28 cellular contexts compared by ENCODE assay signal in the genomic region with DNA sequence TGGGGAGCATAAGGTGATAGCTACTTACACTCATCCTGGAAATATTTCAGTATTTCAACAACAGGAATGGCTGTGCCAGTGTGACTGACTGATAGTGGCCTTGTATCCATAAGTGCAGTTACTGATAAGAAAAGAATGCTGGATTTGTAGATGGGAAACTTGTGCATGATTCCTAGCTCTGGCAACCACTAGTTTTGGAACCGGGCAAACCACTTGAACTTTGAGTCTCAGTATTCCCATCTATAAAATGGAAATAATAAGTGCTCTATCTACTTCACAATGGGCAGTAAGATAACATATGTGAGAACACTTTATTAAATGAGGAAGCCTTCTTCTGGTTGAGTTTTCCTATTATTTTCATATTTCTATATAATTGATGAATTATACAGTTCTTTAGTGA.
"Had no signal": no experiment of that assay in that cellular context is flagged by ENCODE, and none has a peak within 500 bp of the region (broad histone marks: within the 10 kb centered on the region; RNA-seq: fewer than 3 reads in every experiment).

No MANE protein-coding gene starts in this region.

- H3K36me3 ChIP-seq: stomach, suprapubic skin, thoracic aorta, thyroid gland, tibial artery, tibial nerve, transverse colon, upper lobe of left lung, upper lobe of right lung, uterus, vagina had no signal

- H3K4me3 Mint-ChIP-seq: stimulated activated effector memory CD8-positive, alpha-beta T cell treated with anti-CD3 and anti-CD28 coated beads, Interleukin-12 subunit alpha, Interleukin-12 subunit beta, amount 100 ng/mL, for 72 hours; stimulated activated memory B cell treated with anti-CD40 and anti-IgM and Interleukin-4, amounts not matched to agents 10 μg/mL and 1 μg/mL and 100 μg/mL, for 72 hours; stimulated activated naive B cell treated with anti-CD40 and anti-IgM and Interleukin-4, amounts not matched to agents 10 μg/mL and 1 μg/mL and 100 μg/mL, for 72 hours; stimulated activated naive CD8-positive, alpha-beta T cell treated with anti-CD3 and anti-CD28 coated beads, Interleukin-15, amount 100 ng/mL, for 72 hours; stimulated activated naive CD8-positive, alpha-beta T cell treated with anti-CD3 and anti-CD28 coated beads, Interleukin-15, Interleukin-2, amounts not matched to agents 100 ng/mL and 50 ng/mL, for 24 hours; type B pancreatic cell had no signal

- H3K4me1 Mint-ChIP-seq: stimulated activated effector memory CD8-positive, alpha-beta T cell treated with anti-CD3 and anti-CD28 coated beads, Interleukin-12 subunit alpha, Interleukin-12 subunit beta, amount 100 ng/mL, for 72 hours; stimulated activated memory B cell treated with anti-CD40 and anti-IgM and Interleukin-4, amounts not matched to agents 10 μg/mL and 1 μg/mL and 100 μg/mL, for 72 hours; stimulated activated naive B cell treated with anti-CD40 and anti-IgM and Interleukin-4, amounts not matched to agents 10 μg/mL and 1 μg/mL and 100 μg/mL, for 72 hours; stimulated activated naive CD8-positive, alpha-beta T cell treated with anti-CD3 and anti-CD28 coated beads, Interleukin-15, amount 100 ng/mL, for 72 hours had no signal

- H3K27ac Mint-ChIP-seq: stimulated activated effector memory CD8-positive, alpha-beta T cell treated with anti-CD3 and anti-CD28 coated beads, Interleukin-12 subunit alpha, Interleukin-12 subunit beta, amount 100 ng/mL, for 72 hours; stimulated activated memory B cell treated with anti-CD40 and anti-IgM and Interleukin-4, amounts not matched to agents 10 μg/mL and 1 μg/mL and 100 μg/mL, for 72 hours; stimulated activated naive B cell treated with anti-CD40 and anti-IgM and Interleukin-4, amounts not matched to agents 10 μg/mL and 1 μg/mL and 100 μg/mL, for 72 hours; stimulated activated naive CD8-positive, alpha-beta T cell treated with anti-CD3 and anti-CD28 coated beads, Interleukin-15, amount 100 ng/mL, for 72 hours; stimulated activated naive CD8-positive, alpha-beta T cell treated with anti-CD3 and anti-CD28 coated beads, Interleukin-15, Interleukin-2, amounts not matched to agents 100 ng/mL and 50 ng/mL, for 24 hours; type B pancreatic cell had no signal

- ATAC-seq: stimulated activated effector memory CD8-positive, alpha-beta T cell treated with anti-CD3 and anti-CD28 coated beads, Interleukin-12 subunit alpha, Interleukin-12 subunit beta, amount 100 ng/mL, for 72 hours; stimulated activated memory B cell treated with anti-CD40 and anti-IgM and Interleukin-4, amounts not matched to agents 10 μg/mL and 1 μg/mL and 100 μg/mL, for 72 hours; stimulated activated naive B cell treated with anti-CD40 and anti-IgM and Interleukin-4, amounts not matched to agents 10 μg/mL and 1 μg/mL and 100 μg/mL, for 72 hours; stimulated activated naive CD8-positive, alpha-beta T cell treated with anti-CD3 and anti-CD28 coated beads, Interleukin-15, amount 100 ng/mL, for 72 hours; stimulated activated naive CD8-positive, alpha-beta T cell treated with anti-CD3 and anti-CD28 coated beads, Interleukin-15, Interleukin-2, amounts not matched to agents 100 U/mL and 50 U/mL, for 24 hours had no signal

- FAIRE-seq: urothelium cell line had no signal

- DNase-seq: stimulated activated CD4-positive, alpha-beta T cell treated with anti-CD3 and anti-CD28 coated beads, Interleukin-2, amount 100 ng/mL, for 48 hours; stimulated activated CD4-positive, alpha-beta T cell treated with anti-CD3 and anti-CD28 coated beads, Interleukin-4, amount 100 ng/mL, for 1 hour; stimulated activated CD4-positive, alpha-beta T cell treated with anti-CD3 and anti-CD28 coated beads, Interleukin-4, amount 100 ng/mL, for 24 hours; stimulated activated CD4-positive, alpha-beta T cell treated with anti-CD3 and anti-CD28 coated beads, Interleukin-4, amount 100 ng/mL, for 4 hours; stimulated activated CD8-positive, alpha-beta memory T cell treated with anti-CD3 and anti-CD28 coated beads, Interleukin-4, amount 100 ng/mL, for 48 hours; stimulated activated naive B cell treated with anti-CD40 and anti-IgM and Interleukin-4, amounts not matched to agents 10 μg/mL and 1 μg/mL and 100 μg/mL, for 72 hours; stimulated activated naive CD4-positive, alpha-beta T cell; stimulated activated naive CD4-positive, alpha-beta T cell treated with Interleukin-2 at 50 U/mL for 16 hours; stimulated activated naive CD8-positive, alpha-beta T cell treated with anti-CD3 and anti-CD28 coated beads, Interleukin-15, amount 100 ng/mL, for 72 hours; stimulated activated naive CD8-positive, alpha-beta T cell treated with anti-CD3 and anti-CD28 coated beads, Interleukin-15, Interleukin-2, amounts not matched to agents 100 U/mL and 50 U/mL, for 24 hours; stomach; substantia nigra; testis; thyroid gland; tibial artery; transverse colon; upper lobe of left lung; upper lobe of right lung; uterus had no signal

- H3K27ac ChIP-seq: stomach, suprapubic skin, testis, thoracic aorta, thyroid gland, tibial artery, tibial nerve, transverse colon, upper lobe of left lung, upper lobe of right lung, uterus, vagina had no signal

- H3K4me1 ChIP-seq: stomach, suprapubic skin, testis, thyroid gland, tibial nerve, transverse colon, upper lobe of left lung, upper lobe of right lung, uterus had no signal

- H3K9me3 ChIP-seq: stomach, suprapubic skin, testis, thoracic aorta, thyroid gland, tibial artery, tibial nerve, transverse colon, upper lobe of left lung, upper lobe of right lung, uterus, vagina had no signal

- H3K27me3 ChIP-seq: stomach, suprapubic skin, testis, thyroid gland, tibial artery, tibial nerve, transverse colon, upper lobe of left lung, upper lobe of right lung, uterus, vagina had no signal

- H3K36me3 Mint-ChIP-seq: stimulated activated effector memory CD8-positive, alpha-beta T cell treated with anti-CD3 and anti-CD28 coated beads, Interleukin-12 subunit alpha, Interleukin-12 subunit beta, amount 100 ng/mL, for 72 hours; stimulated activated memory B cell treated with anti-CD40 and anti-IgM and Interleukin-4, amounts not matched to agents 10 μg/mL and 1 μg/mL and 100 μg/mL, for 72 hours; stimulated activated naive B cell treated with anti-CD40 and anti-IgM and Interleukin-4, amounts not matched to agents 10 μg/mL and 1 μg/mL and 100 μg/mL, for 72 hours; type B pancreatic cell had no signal

- H3K9me3 Mint-ChIP-seq: stimulated activated effector memory CD8-positive, alpha-beta T cell treated with anti-CD3 and anti-CD28 coated beads, Interleukin-12 subunit alpha, Interleukin-12 subunit beta, amount 100 ng/mL, for 72 hours; stimulated activated memory B cell treated with anti-CD40 and anti-IgM and Interleukin-4, amounts not matched to agents 10 μg/mL and 1 μg/mL and 100 μg/mL, for 72 hours; stimulated activated naive B cell treated with anti-CD40 and anti-IgM and Interleukin-4, amounts not matched to agents 10 μg/mL and 1 μg/mL and 100 μg/mL, for 72 hours; stimulated activated naive CD8-positive, alpha-beta T cell treated with anti-CD3 and anti-CD28 coated beads, Interleukin-15, amount 100 ng/mL, for 72 hours; stimulated activated naive CD8-positive, alpha-beta T cell treated with anti-CD3 and anti-CD28 coated beads, Interleukin-15, Interleukin-2, amounts not matched to agents 100 ng/mL and 50 ng/mL, for 24 hours had no signal

- H3K4me3 ChIP-seq: stomach, suprapubic skin, testis, thoracic aorta, thyroid gland, tibial artery, tibial nerve, transverse colon, upper lobe of left lung, upper lobe of right lung, uterus, vagina had no signal
